Comparison of ENCODE assay signal across 1 cellular context in genomic region chr18:77090546-77091200, GRCh38.
TF ChIP-seq lines count a peak whose summit lies in the region.

No MANE protein-coding gene starts in this region.

TF ChIP-seq in GM23338, 12 proteins besides CTCF, POLR2A, EP300 and RAD21 (continued from another document):
- no peak for TF ChIP-seq ZNF462 (CRISPR knock-in tag; IDR thresholded peaks at IDR 0.05)
